9 cellular contexts compared by ENCODE assay signal in genomic region chr10:99612167-99612831, GRCh38. TPM values are rescaled to one million over a fixed set of nuclear protein-coding genes. Genes with fewer than 3 reads are reported as not detected.
DNase-seq lines count a peak whose midpoint lies in the region; ATAC-seq lines count a peak whose summit lies in the region.
"Had no signal": no experiment of that assay in that cellular context is flagged by ENCODE, and none has a peak within 500 bp of the region (broad histone marks: within the 10 kb centered on the region; RNA-seq: fewer than 3 reads in every experiment).

No MANE protein-coding gene starts in this region.

- no peaks in the 10 kb centered on the region for H3K9me3 Mint-ChIP-seq in activated naive CD8-positive, alpha-beta T cell treated with anti-CD3 and anti-CD28 coated beads, Interleukin-2, amount 50 U/mL, for 24 hours

- H3K4me1 ChIP-seq in HAP-1, result peaks cover 7% of the 10 kb centered on the region

- no peaks in the 10 kb centered on the region for H3K27me3 Mint-ChIP-seq in activated naive CD8-positive, alpha-beta T cell treated with anti-CD3 and anti-CD28 coated beads, Interleukin-2, amount 50 U/mL, for 24 hours

- H3K9me3 ChIP-seq in HAP-1, result no peaks in the 10 kb centered on the region
- H3K9me3 ChIP-seq: BLaER1 had no signal

- intact Hi-C loops in left cardiac atrium (cut with DNase I), result loop anchor here (2.0 to 10.0 kb wide), 4 partner anchors 175 to 1147 kb away; no protein-coding TSS in a partner anchor

- H3K4me3 ChIP-seq in HAP-1, result no peak overlapping the region
- H3K4me3 ChIP-seq: BLaER1 had no signal

- H3K27ac Mint-ChIP-seq in activated naive CD8-positive, alpha-beta T cell treated with anti-CD3 and anti-CD28 coated beads, Interleukin-2, amount 50 U/mL, for 24 hours, result peak overlapping the region; percentile 10

- peaks cover 21% of the 10 kb centered on the region for H3K36me3 ChIP-seq in HAP-1 (replicated peaks)

- in situ Hi-C loops in HAP-1 (cut with MboI; ENCODE audit: low sequenced_read_pairs), result loop anchor here (5.0 kb wide), 2 partner anchors 180 to 220 kb away; partner anchors contain the start of gene GOT1

- no peaks in the 10 kb centered on the region for H3K27me3 ChIP-seq in HAP-1 (ENCODE audit: low read depth)
- H3K27me3 ChIP-seq: BLaER1 had no signal

- ATAC-seq in activated naive CD8-positive, alpha-beta T cell treated with anti-CD3 and anti-CD28 coated beads, Interleukin-2, amount 50 U/mL, for 24 hours, result no peak
- ATAC-seq in left cardiac atrium, result peak; percentile 62 to 69

- peaks cover 38% of the 10 kb centered on the region for H3K4me1 Mint-ChIP-seq in activated naive CD8-positive, alpha-beta T cell treated with anti-CD3 and anti-CD28 coated beads, Interleukin-2, amount 50 U/mL, for 24 hours

- H3K4me3 Mint-ChIP-seq in activated naive CD8-positive, alpha-beta T cell treated with anti-CD3 and anti-CD28 coated beads, Interleukin-2, amount 50 U/mL, for 24 hours, result no peak overlapping the region

- DNase-seq in NCI-H1105 treated with DMSO at 0.1 percent for 48 hours (lab: John Stamatoyannopoulos, UW) (peak; percentile 57), NCI-H1105 (lab: John Stamatoyannopoulos, UW) (no peak), HAP-1 (ENCODE audit: low spot score in 2 of 2) (peak; percentile 65 to 66), NCI-H446 (lab: John Stamatoyannopoulos, UW) (peak; percentile 0 to 54), left cardiac atrium (no peak), putamen (ENCODE audit: low spot score) (peak; percentile 44), mesenteric fat pad (ENCODE audit: low spot score) (no peak)
- peak; percentile 16 for DNase-seq in activated naive CD8-positive, alpha-beta T cell treated with anti-CD3 and anti-CD28 coated beads, Interleukin-2, amount 50 U/mL, for 24 hours

- H3K36me3 Mint-ChIP-seq in activated naive CD8-positive, alpha-beta T cell treated with anti-CD3 and anti-CD28 coated beads, Interleukin-2, amount 50 U/mL, for 24 hours (ENCODE audit: low read depth), result peaks cover 28% of the 10 kb centered on the region

RNA-seq across cellular contexts. Expression of gene SLC25A28, which starts 7.9 kb away (rescaled TPM):
- total RNA-seq in left cardiac atrium, result 10 to 100 TPM; 38.2 to 46.4 TPM
- 57.8 TPM for total RNA-seq in mesenteric fat pad

RNA-seq across cellular contexts. Expression of gene ENTPD7, which starts 47.0 kb away (rescaled TPM):
- total RNA-seq in left cardiac atrium (1 to 10 TPM; 3.0 to 6.2 TPM), mesenteric fat pad (9.2 TPM)

Comparison
In these comparisons a context has a peak if more than half of its experiments do, and no peak if none do; other contexts are left out.
1. DNase-seq: peak in NCI-H1105 treated with DMSO at 0.1 percent for 48 hours (single experiment), HAP-1 (2 of 2), NCI-H446 (2 of 2), activated naive CD8-positive, alpha-beta T cell treated with anti-CD3 and anti-CD28 coated beads, Interleukin-2, amount 50 U/mL, for 24 hours (single experiment) and putamen (single experiment); none in NCI-H1105 (single experiment), left cardiac atrium (single experiment) and mesenteric fat pad (single experiment).